30 cellular contexts compared by ENCODE assay signal in genomic region chr3:64730651-64731050, GRCh38. TPM values are rescaled to one million over a fixed set of nuclear protein-coding genes. Genes with fewer than 3 reads are reported as not detected.
A peak's percentile ranks its signal among the peaks of the same experiment; 100 is the strongest.
DNase-seq lines count a peak whose midpoint lies in the region; ATAC-seq and FAIRE-seq lines count a peak whose summit lies in the region.
"Had no signal": no experiment of that assay in that cellular context is flagged by ENCODE, and none has a peak within 500 bp of the region (broad histone marks: within the 10 kb centered on the region; RNA-seq: fewer than 3 reads in every experiment).

No MANE protein-coding gene starts in this region.

- no peak overlapping the region for H3K9ac ChIP-seq in BLaER1
- H3K9ac ChIP-seq: GM23248 had no signal

- H3K4me3 ChIP-seq in BLaER1 = no peak overlapping the region
- no peak overlapping the region for H3K4me3 ChIP-seq in small intestine (ENCODE audit: low read depth in 1 of 2, low read length in 2 of 2)
- H3K4me3 ChIP-seq: GM23248, MG63, SJSA1 had no signal

- 0 out of 2 replicates have a peak overlapping the region, but pooled peaks have one; percentile 1 for H3K4me2 ChIP-seq in BLaER1

- peak; percentile 9 for DNase-seq in RCC 7860 (ENCODE audit: low spot score)
- DNase-seq in astrocyte of the hippocampus (ENCODE audit: low read depth, low spot score) = peak; percentile 31
- DNase-seq in small intestine = peak; percentile 15
- DNase-seq in D341Med (ENCODE audit: low spot score) = no peak
- DNase-seq: C1 segment of cervical spinal cord; CD4-positive, alpha-beta memory T cell; COR-L47; DMS79 treated with DMSO at 0.1 percent for 48 hours; GM23248; H7; HFFc6; KBM-7; MG63; NCI-H1105 treated with DMSO at 0.1 percent for 48 hours; NCI-H146; NCI-H1930; NCI-H2107; NCI-H446 treated with DMSO at 0.1 percent for 48 hours; NCI-H526; NCI-H82; NK-92 treated with Interleukin-12 subunit alpha and Interleukin-12 subunit beta, amount 100 ng/mL, for 24 hours; PC-3; Right ventricle myocardium superior; RPMI8226 had no signal

- H4K20me1 ChIP-seq in BLaER1 = no peaks in the 10 kb centered on the region

- H3K27ac ChIP-seq in BLaER1 = no peak overlapping the region
- no peak overlapping the region for H3K27ac ChIP-seq in small intestine (ENCODE audit: low read depth in 1 of 2, low read length in 1 of 2)
- H3K27ac ChIP-seq: GM23248, SJSA1 had no signal

- FAIRE-seq in RCC 7860 (lab: Jason Lieb, UNC) = no peak
- no peak for FAIRE-seq in small intestine (lab: Jason Lieb, UNC)
- FAIRE-seq: A204.1, GM12892 had no signal

- no peaks in the 10 kb centered on the region for H3K9me3 ChIP-seq in BLaER1
- H3K9me3 ChIP-seq in small intestine (ENCODE audit: control insufficient read depth, low read depth) = no peaks in the 10 kb centered on the region
- H3K9me3 ChIP-seq: MG63, SJSA1 had no signal

- WGBS in small intestine, 3 donors = 47 to 58% (median 55%) methylated on average over 3 of the region's 3 CpGs

- no peak for ATAC-seq in GM19452 (IDR thresholded peaks at IDR 0.05; ENCODE audit: unreplicated experiment)
- no peak for ATAC-seq in HG03354 (IDR thresholded peaks at IDR 0.05; ENCODE audit: poor library complexity, severe bottlenecking, unreplicated experiment)
- ATAC-seq: PC-3 had no signal

- H3K36me3 ChIP-seq in BLaER1 (no peaks in the 10 kb centered on the region), small intestine (ENCODE audit: control insufficient read depth in 2 of 2, insufficient read depth in 2 of 2, low read length in 2 of 2) (no peaks in the 10 kb centered on the region)
- H3K36me3 ChIP-seq: MG63, SJSA1 had no signal

- no peaks in the 10 kb centered on the region for H3K4me1 ChIP-seq in BLaER1
- peaks cover 3 to 6% of the 10 kb centered on the region in 2 donors for H3K4me1 ChIP-seq in small intestine (ENCODE audit: control insufficient read depth in 2 of 2, insufficient read depth in 1 of 2, low read depth in 1 of 2, low read length in 1 of 2)
- H3K4me1 ChIP-seq: SJSA1 had no signal

- H3K27me3 ChIP-seq in BLaER1 = no peaks in the 10 kb centered on the region
- no peaks in the 10 kb centered on the region for H3K27me3 ChIP-seq in small intestine (ENCODE audit: control insufficient read depth in 2 of 2, insufficient read depth in 2 of 2, low read length in 2 of 2)
- H3K27me3 ChIP-seq: MG63, SJSA1 had no signal

RNA-seq across cellular contexts. Expression of gene ADAMTS9, which starts 42.9 kb away (rescaled TPM):
- polyA plus RNA-seq in small intestine = 10 to 100 TPM in 1 of 3 donors, 1 to 10 TPM in 1, under 1 TPM in 1; 0.54 to 11.3 (median 1.8) TPM
- polyA plus RNA-seq: CD4-positive, alpha-beta memory T cell had no signal
